ENCODE assay signal across 9 cellular contexts in the genomic region with DNA sequence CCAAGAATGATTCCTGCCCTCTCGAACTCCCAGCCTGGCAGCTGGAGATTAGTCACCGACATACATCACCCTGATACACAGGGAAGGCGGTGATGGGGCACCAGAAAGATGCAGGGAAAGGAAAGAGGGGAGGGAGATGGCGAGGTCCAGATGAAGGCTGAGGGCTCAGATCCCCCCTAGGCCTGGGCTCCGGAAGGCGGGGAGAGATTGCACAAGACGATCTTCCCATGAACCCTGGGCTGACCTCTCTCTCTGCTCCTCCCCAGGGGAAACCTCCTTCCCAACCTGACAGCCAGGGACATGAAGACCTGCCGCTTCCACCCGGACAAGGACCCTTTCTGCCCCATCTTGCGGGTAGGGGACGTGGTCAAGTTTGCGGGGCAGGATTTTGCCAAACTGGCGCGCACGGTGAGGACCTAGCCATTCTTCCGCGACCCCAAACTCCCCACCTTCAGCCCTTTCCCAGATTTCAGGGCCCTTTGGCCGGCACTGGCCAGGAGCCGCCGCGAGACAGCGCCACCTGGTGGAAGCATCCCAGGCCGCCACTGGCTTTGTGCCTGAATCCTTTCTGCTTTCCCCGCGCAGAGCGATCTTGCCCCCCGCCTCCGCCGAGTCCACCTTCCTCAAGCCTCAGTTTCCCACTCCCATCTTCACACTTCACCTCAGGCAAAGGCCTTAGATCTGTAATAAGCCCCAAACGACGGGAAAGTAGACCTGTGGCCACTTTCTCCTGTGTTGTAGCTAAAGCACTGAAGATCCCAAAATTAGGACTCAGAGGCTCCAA. TPM values are rescaled to one million over a fixed set of nuclear protein-coding genes. Genes with fewer than 3 reads are reported as not detected.
A peak's percentile ranks its signal among the peaks of the same experiment; 100 is the strongest.
DNase-seq lines count a peak whose midpoint lies in the region; TF ChIP-seq lines count a peak whose summit lies in the region.
"Had no signal": no experiment of that assay in that cellular context is flagged by ENCODE, and none has a peak within 500 bp of the region (broad histone marks: within the 10 kb centered on the region; RNA-seq: fewer than 3 reads in every experiment).

No MANE protein-coding gene starts in this region.

- TF ChIP-seq CTCF in OCI-LY3 (IDR thresholded peaks at IDR 0.05; ENCODE audit: low read depth, low read length), result peak; percentile 75
- TF ChIP-seq CTCF in ovary (IDR thresholded peaks at IDR 0.05), result peak; percentile 70 to 78 (median 74)
- TF ChIP-seq CTCF in transverse colon (IDR thresholded peaks at IDR 0.05), result peak; percentile 80 to 93 (median 89)

- in situ Hi-C loops in transverse colon (cut with MboI; ENCODE audit: low pct_ligation_motif_present in 1 of 4, low pct_unique_long_range_greater_than_20kb in 1 of 4, low sequenced_read_pairs in 3 of 4), result loop anchor here in 3 of 4 donors (10.0 to 25.0 kb wide), 3 partner anchors 138 to 295 kb away; a partner anchor contains a TSS

- H3K9ac ChIP-seq in OCI-LY3 (ENCODE audit: low read length), result no peak overlapping the region
- H3K9ac ChIP-seq: BLaER1 had no signal

- peaks cover 29% of the 10 kb centered on the region for H3K4me1 ChIP-seq in OCI-LY3 (ENCODE audit: low read length)
- H3K4me1 ChIP-seq in ovary (ENCODE audit: insufficient read depth), result peaks cover 3% of the 10 kb centered on the region
- peaks cover 0 to 9% (median 0%) of the 10 kb centered on the region in 4 donors for H3K4me1 ChIP-seq in transverse colon

- H3K9me3 ChIP-seq in OCI-LY3 (ENCODE audit: insufficient read depth, low read length) (no peaks in the 10 kb centered on the region), ovary (no peaks in the 10 kb centered on the region), transverse colon (no peaks in the 10 kb centered on the region)

- no peak overlapping the region for H2AFZ ChIP-seq in OCI-LY3 (ENCODE audit: low read depth, low read length)

- H3K36me3 ChIP-seq in OCI-LY3 (replicated peaks; ENCODE audit: low read depth, low read length), result no peaks in the 10 kb centered on the region
- H3K36me3 ChIP-seq in ovary, result no peaks in the 10 kb centered on the region
- H3K36me3 ChIP-seq in transverse colon, result no peaks in the 10 kb centered on the region
- H3K36me3 ChIP-seq: BLaER1 had no signal

- no peaks in the 10 kb centered on the region for H3K79me2 ChIP-seq in OCI-LY3 (ENCODE audit: low read length)

- intact Hi-C loops in ovary (cut with DNase I) (loop anchor here in 1 of 4 donors (10.0 kb wide), 2 partner anchors 75 to 115 kb away; a partner anchor contains a TSS), transverse colon (cut with DNase I; ENCODE audit: low total_unique reads) (no loop called here)

- 18 to 23% (median 23%) methylated on average over 31 of the region's 31 CpGs for WGBS in ovary, 3 donors
- WGBS in transverse colon (ENCODE audit: low coverage in 1 of 2), 2 donors, result 30 to 57% methylated on average over 7 to 31 of the region's 31 CpGs

- H3K27me3 ChIP-seq in OCI-LY3 (ENCODE audit: low read depth, low read length), result no peaks in the 10 kb centered on the region
- no peaks in the 10 kb centered on the region for H3K27me3 ChIP-seq in ovary
- no peaks in the 10 kb centered on the region for H3K27me3 ChIP-seq in transverse colon
- H3K27me3 ChIP-seq: BLaER1 had no signal

- TF ChIP-seq EP300 in ovary (IDR thresholded peaks at IDR 0.05) (no peak), transverse colon (IDR thresholded peaks at IDR 0.05; ENCODE audit: low read depth) (no peak)

- peak; percentile 25 for DNase-seq in NCI-H1092 treated with DMSO at 0.1 percent for 48 hours (lab: John Stamatoyannopoulos, UW)
- no peak for DNase-seq in NCI-H1092 (lab: John Stamatoyannopoulos, UW)
- peak; percentile 48 for DNase-seq in activated T-helper 9 cell treated with anti-CD3 and anti-CD28 coated beads, Interleukin-2, amount 50 U/mL, for 16 hours (ENCODE audit: low read depth)
- peak; percentile 29 for DNase-seq in foreskin melanocyte
- peak; percentile 58 to 82 (median 74) for DNase-seq in ovary
- DNase-seq in transverse colon, result peak; percentile 67
- no peak for DNase-seq in globus pallidus (ENCODE audit: low spot score)

- H4K20me1 ChIP-seq in OCI-LY3 (ENCODE audit: insufficient read depth, low read length), result no peaks in the 10 kb centered on the region
- H4K20me1 ChIP-seq: BLaER1 had no signal

- H3K4me2 ChIP-seq in OCI-LY3 (ENCODE audit: low read length), result peak overlapping the region; percentile 30; the same call in 1 of the 2 replicates
- H3K4me2 ChIP-seq: BLaER1 had no signal

- TF ChIP-seq POLR2A in ovary (IDR thresholded peaks at IDR 0.05), result no peak
- TF ChIP-seq POLR2A in transverse colon (IDR thresholded peaks at IDR 0.05), result no peak

- H3K27ac ChIP-seq in OCI-LY3 (ENCODE audit: low read length) (no peak overlapping the region), ovary (no peak overlapping the region), transverse colon (no peak overlapping the region)
- H3K27ac ChIP-seq: BLaER1 had no signal

- H3K4me3 ChIP-seq in OCI-LY3 (ENCODE audit: low read length), result no peak overlapping the region
- H3K4me3 ChIP-seq in ovary, result no peak overlapping the region
- H3K4me3 ChIP-seq in transverse colon, result no peak overlapping the region
- H3K4me3 ChIP-seq: BLaER1 had no signal

RNA-seq across cellular contexts. Expression of a gene that starts 11.5 kb away (rescaled TPM):
- total RNA-seq in ovary (under 1 TPM in 1 of 7 donors, not detected in 6; 0.12 TPM), transverse colon (not detected)
- under 1 TPM in 1 of 2 donors, not detected in 1; 0.13 TPM for polyA plus RNA-seq in ovary

RNA-seq across cellular contexts. Expression of a gene that starts 14.0 kb away (rescaled TPM):
- total RNA-seq in ovary (100 to 1,000 TPM in 1 of 7 donors, 10 to 100 TPM in 6; 43.3 to 105 (median 87.7) TPM), transverse colon (10 to 100 TPM; 32.0 to 59.4 (median 45.5) TPM)
- 100 to 1,000 TPM in 1 of 2 donors, 10 to 100 TPM in 1; 78.6 to 134 TPM for polyA plus RNA-seq in ovary

RNA-seq across cellular contexts. Expression of a gene that starts 24.9 kb away (rescaled TPM):
- total RNA-seq in ovary (100 to 1,000 TPM in 5 of 7 donors, 10 to 100 TPM in 2; 45.2 to 230 (median 149) TPM), transverse colon (100 to 1,000 TPM in 3 of 4 donors, 10 to 100 TPM in 1; 74.3 to 122 (median 119) TPM)
- 10 to 100 TPM; 88.5 to 93.9 TPM for polyA plus RNA-seq in ovary

RNA-seq across cellular contexts. Expression of a gene that starts 31.3 kb away (rescaled TPM):
- total RNA-seq in ovary (not detected), transverse colon (not detected)
- not detected for polyA plus RNA-seq in ovary

RNA-seq across cellular contexts. Expression of a gene that starts 40.8 kb away (rescaled TPM):
- total RNA-seq in ovary (not detected), transverse colon (not detected)
- polyA plus RNA-seq in ovary, result under 1 TPM in 1 of 2 donors, not detected in 1; 0.15 TPM

Comparison
In these comparisons a context has a peak if more than half of its experiments do, and no peak if none do; other contexts are left out.
1. DNase-seq: peak in NCI-H1092 treated with DMSO at 0.1 percent for 48 hours (single experiment), activated T-helper 9 cell treated with anti-CD3 and anti-CD28 coated beads, Interleukin-2, amount 50 U/mL, for 16 hours (single experiment), foreskin melanocyte (single experiment), ovary (5 of 5) and transverse colon (single experiment); none in NCI-H1092 (single experiment) and globus pallidus (single experiment).
2. Peak in every context shown above with its lines, with median percentiles within 50 percentile points of each other: CTCF ChIP-seq.